ENCODE assay signal across 19 cellular contexts in the genomic region with DNA sequence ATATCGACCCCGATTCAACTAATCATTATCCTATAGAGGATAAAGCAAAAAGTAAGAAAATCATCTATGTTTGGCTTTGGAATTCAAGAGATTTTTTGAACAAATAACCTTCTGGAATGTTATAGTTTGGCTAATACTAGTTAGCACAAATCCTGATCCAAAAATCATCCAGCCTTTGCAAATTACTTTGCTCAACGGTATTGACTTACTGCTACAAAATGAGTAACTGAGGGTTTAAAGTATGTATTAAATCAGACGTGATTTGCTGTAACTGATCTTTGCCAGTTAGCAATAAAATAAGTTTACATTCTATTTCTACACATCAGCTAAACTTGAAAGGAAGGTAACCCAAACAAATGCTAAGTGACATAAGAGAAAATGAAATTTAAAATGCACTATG. TPM values are rescaled to one million over a fixed set of nuclear protein-coding genes. Genes with fewer than 3 reads are reported as not detected.
DNase-seq lines count a peak whose midpoint lies in the region; ATAC-seq and TF ChIP-seq lines count a peak whose summit lies in the region.
"Had no signal": no experiment of that assay in that cellular context is flagged by ENCODE, and none has a peak within 500 bp of the region (broad histone marks: within the 10 kb centered on the region; RNA-seq: fewer than 3 reads in every experiment).

No MANE protein-coding gene starts in this region.

- H3K27ac ChIP-seq in CD4-positive, CD25-positive, alpha-beta regulatory T cell (ENCODE audit: insufficient read depth, low read length, poor library complexity, severe bottlenecking): no peak overlapping the region
- H3K27ac ChIP-seq in HEK293 (ENCODE audit: extremely low read depth, low read depth, low read length) (no peak overlapping the region), SK-N-SH (ENCODE audit: low read depth in 2 of 2, low read length in 1 of 2) (no peak overlapping the region)

- peaks cover 98% of the 10 kb centered on the region for H4K20me1 ChIP-seq in SK-N-SH (ENCODE audit: insufficient read depth)

- no peak for TF ChIP-seq RAD21 in SK-N-SH (IDR thresholded peaks at IDR 0.05; ENCODE audit: low read length)

- TF ChIP-seq CTCF in HEK293 (tag by site-specific recombination; IDR thresholded peaks at IDR 0.05) (no peak), chondrocyte (IDR thresholded peaks at IDR 0.05) (no peak), osteocyte (IDR thresholded peaks at IDR 0.05) (no peak), type B pancreatic cell (conservative IDR thresholded peaks at IDR 0.05) (no peak), SK-N-SH (IDR thresholded peaks at IDR 0.05) (no peak)

- peaks cover 13% of the 10 kb centered on the region for H3F3A ChIP-seq in SK-N-SH (replicated peaks; ENCODE audit: insufficient read depth)

- H3K4me1 ChIP-seq in CD4-positive, CD25-positive, alpha-beta regulatory T cell (ENCODE audit: control insufficient read depth, insufficient read depth, low read length, poor library complexity, severe bottlenecking): peaks cover 54% of the 10 kb centered on the region
- H3K4me1 ChIP-seq in HEK293 (ENCODE audit: control insufficient read depth, insufficient read depth, low read length): peaks cover 54% of the 10 kb centered on the region
- H3K4me1 ChIP-seq in SK-N-SH (ENCODE audit: control insufficient read depth in 1 of 2, insufficient read depth in 2 of 2, low read depth in 1 of 2, low read length in 1 of 2): peaks cover 20 to 21% of the 10 kb centered on the region in 2 experiments; a peak in 3 of 4 replicates

- ATAC-seq in CD4-positive, CD25-positive, alpha-beta regulatory T cell (ENCODE audit: low read depth in 2 of 2): no peak
- no peak for ATAC-seq in HG03565 (IDR thresholded peaks at IDR 0.05; ENCODE audit: unreplicated experiment)
- ATAC-seq: K562 had no signal

- WGBS in SK-N-SH (ENCODE audit: low lambda C conversion rate): 91% methylated on average over 4 of the region's 4 CpGs

- no peak overlapping the region for H3K4me3 ChIP-seq in CD4-positive, CD25-positive, alpha-beta regulatory T cell (ENCODE audit: low read depth, low read length)
- no peak overlapping the region for H3K4me3 ChIP-seq in HEK293 (ENCODE audit: low read depth, low read length)
- no peak overlapping the region for H3K4me3 ChIP-seq in SK-N-SH (ENCODE audit: low read depth in 2 of 2, low read length in 1 of 2)
- H3K4me3 ChIP-seq: HAP-1, K562 had no signal

- CTCF ChIA-PET in HEK293 (lab: Yijun Ruan, JAX) (interaction anchor here (1.1 to 2.4 kb wide), 2 partner anchors 51 to 1338 kb away, joined by 5 to 8 read pairs; no protein-coding TSS in a partner anchor), SK-N-SH (lab: Yijun Ruan, JAX) (interaction anchor here (1.0 to 1.8 kb wide), 3 partner anchors 12 to 647 kb away, joined by 3 to 4 read pairs (median 3); no protein-coding TSS in a partner anchor)

- peaks cover 25 to 82% (median 62%) of the 10 kb centered on the region in 4 donors for H3K4me1 Mint-ChIP-seq in CD4-positive, CD25-positive, alpha-beta regulatory T cell
- peaks cover 67% of the 10 kb centered on the region for H3K4me1 Mint-ChIP-seq in chondrocyte (ENCODE audit: low read depth)
- peaks cover 56% of the 10 kb centered on the region for H3K4me1 Mint-ChIP-seq in osteocyte (ENCODE audit: unreplicated experiment)
- H3K4me1 Mint-ChIP-seq in type B pancreatic cell (ENCODE audit: unreplicated experiment): peaks cover 37% of the 10 kb centered on the region

- POLR2A ChIA-PET in HEK293 (lab: Yijun Ruan, JAX) (interaction anchor here (0.9 kb wide), 1 partner anchor 20 kb away, joined by 5 read pairs; no protein-coding TSS in a partner anchor), SK-N-SH (lab: Yijun Ruan, JAX) (no interaction called here)

- H3K79me2 ChIP-seq in SK-N-SH (ENCODE audit: insufficient read depth): peaks cover 100% of the 10 kb centered on the region

- H3K27ac Mint-ChIP-seq in CD4-positive, CD25-positive, alpha-beta regulatory T cell: no peak overlapping the region
- H3K27ac Mint-ChIP-seq in chondrocyte (ENCODE audit: unreplicated experiment) (peak overlapping the region; percentile 82), osteocyte (ENCODE audit: unreplicated experiment) (peak overlapping the region; percentile 11), type B pancreatic cell (no peak overlapping the region)

- no peak for DNase-seq in CD4-positive, CD25-positive, alpha-beta regulatory T cell
- DNase-seq in chondrocyte (ENCODE audit: low spot score): no peak
- no peak for DNase-seq in osteocyte (ENCODE audit: extremely low spot score, unreplicated experiment)
- no peak for DNase-seq in type B pancreatic cell (ENCODE audit: extremely low spot score, unreplicated experiment)
- DNase-seq in SK-N-SH: no peak
- no peak for DNase-seq in retina
- DNase-seq: AML-193; Calu3; MV-4-11; NCI-H1417; NCI-H187 treated with DMSO at 0.1 percent for 48 hours; NCI-H2171; NCI-H446; NK-92 treated with Interleukin-12 subunit alpha and Interleukin-12 subunit beta, amount 100 ng/mL, for 24 hours; SIG-M5 had no signal

- H2AFZ ChIP-seq in SK-N-SH (ENCODE audit: low read depth): no peak overlapping the region

- peaks cover 23% of the 10 kb centered on the region for H3K36me3 Mint-ChIP-seq in CD4-positive, CD25-positive, alpha-beta regulatory T cell
- peaks cover 4% of the 10 kb centered on the region for H3K36me3 Mint-ChIP-seq in chondrocyte (ENCODE audit: low read depth)
- H3K36me3 Mint-ChIP-seq in osteocyte (ENCODE audit: unreplicated experiment): peaks cover 24% of the 10 kb centered on the region
- peaks cover 16% of the 10 kb centered on the region for H3K36me3 Mint-ChIP-seq in type B pancreatic cell

- no peaks in the 10 kb centered on the region for H3K9me2 ChIP-seq in SK-N-SH

- no peak overlapping the region for H3K9ac ChIP-seq in SK-N-SH

- TF ChIP-seq EP300 in SK-N-SH (IDR thresholded peaks at IDR 0.05; ENCODE audit: borderline replicate concordance in 1 of 2, low read depth in 1 of 2, low read length in 1 of 2): no peak

- H3K27me3 Mint-ChIP-seq in CD4-positive, CD25-positive, alpha-beta regulatory T cell: no peaks in the 10 kb centered on the region
- no peaks in the 10 kb centered on the region for H3K27me3 Mint-ChIP-seq in chondrocyte (ENCODE audit: low read depth)
- H3K27me3 Mint-ChIP-seq in osteocyte (ENCODE audit: unreplicated experiment): no peaks in the 10 kb centered on the region
- no peaks in the 10 kb centered on the region for H3K27me3 Mint-ChIP-seq in type B pancreatic cell

- H3K36me3 ChIP-seq in CD4-positive, CD25-positive, alpha-beta regulatory T cell (ENCODE audit: control insufficient read depth, insufficient read depth, low read length): peaks cover 34% of the 10 kb centered on the region
- peaks cover 40 to 55% of the 10 kb centered on the region in 2 experiments for H3K36me3 ChIP-seq in HEK293 (ENCODE audit: control insufficient read depth in 2 of 2, insufficient read depth in 1 of 2, low read length in 2 of 2)
- peaks cover 53 to 68% of the 10 kb centered on the region in 2 experiments for H3K36me3 ChIP-seq in SK-N-SH (replicated peaks in 1 of 2; ENCODE audit: control insufficient read depth in 1 of 2, insufficient read depth in 2 of 2, low read length in 1 of 2)

- no peaks in the 10 kb centered on the region for H3K9me3 Mint-ChIP-seq in CD4-positive, CD25-positive, alpha-beta regulatory T cell
- H3K9me3 Mint-ChIP-seq in chondrocyte (ENCODE audit: low read depth): no peaks in the 10 kb centered on the region
- H3K9me3 Mint-ChIP-seq in osteocyte (ENCODE audit: unreplicated experiment): no peaks in the 10 kb centered on the region
- H3K9me3 Mint-ChIP-seq in type B pancreatic cell: no peaks in the 10 kb centered on the region

- no peaks in the 10 kb centered on the region for H3K9me3 ChIP-seq in CD4-positive, CD25-positive, alpha-beta regulatory T cell (ENCODE audit: control insufficient read depth in 2 of 2, low read length in 2 of 2)
- H3K9me3 ChIP-seq in HEK293 (ENCODE audit: control insufficient read depth, insufficient read depth, low read depth, low read length) (no peaks in the 10 kb centered on the region), SK-N-SH (no peaks in the 10 kb centered on the region)
- H3K9me3 ChIP-seq: HAP-1 had no signal

- no peaks in the 10 kb centered on the region for H3K27me3 ChIP-seq in CD4-positive, CD25-positive, alpha-beta regulatory T cell (ENCODE audit: control insufficient read depth, insufficient read depth, low read length)
- no peaks in the 10 kb centered on the region for H3K27me3 ChIP-seq in SK-N-SH (ENCODE audit: insufficient read depth)

- H3K4me3 Mint-ChIP-seq in CD4-positive, CD25-positive, alpha-beta regulatory T cell: peak overlapping the region; percentile 32 to 56 (median 36)
- no peak overlapping the region for H3K4me3 Mint-ChIP-seq in chondrocyte (ENCODE audit: unreplicated experiment)
- H3K4me3 Mint-ChIP-seq in osteocyte (ENCODE audit: unreplicated experiment): peak overlapping the region; percentile 23
- H3K4me3 Mint-ChIP-seq in type B pancreatic cell: no peak overlapping the region

- H3K4me2 ChIP-seq in SK-N-SH: no peak overlapping the region

TF ChIP-seq in HEK293, 187 proteins besides CTCF, POLR2A, EP300 and RAD21 (continues in another document):
- no peak for TF ChIP-seq ZNF529 (tag by site-specific recombination; IDR thresholded peaks at IDR 0.05; ENCODE audit: insufficient replicate concordance)

TF ChIP-seq in SK-N-SH, 30 proteins besides CTCF, POLR2A, EP300 and RAD21 (continues in another document):
- TF ChIP-seq TAF1 (IDR thresholded peaks at IDR 0.05; ENCODE audit: borderline replicate concordance, low read depth, low read length) (no peak), FOXM1 (IDR thresholded peaks at IDR 0.05; ENCODE audit: low read depth) (no peak), CHD2 (IDR thresholded peaks at IDR 0.05; ENCODE audit: low read length, partially characterized antibody) (no peak), SMC3 (IDR thresholded peaks at IDR 0.05; ENCODE audit: low read depth, low read length) (no peak)
- TF ChIP-seq, protein P1, sequence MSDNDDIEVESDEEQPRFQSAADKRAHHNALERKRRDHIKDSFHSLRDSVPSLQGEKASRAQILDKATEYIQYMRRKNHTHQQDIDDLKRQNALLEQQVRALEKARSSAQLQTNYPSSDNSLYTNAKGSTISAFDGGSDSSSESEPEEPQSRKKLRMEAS (IDR thresholded peaks at IDR 0.05; ENCODE audit: low read depth): no peak
- TF ChIP-seq, protein P2, sequence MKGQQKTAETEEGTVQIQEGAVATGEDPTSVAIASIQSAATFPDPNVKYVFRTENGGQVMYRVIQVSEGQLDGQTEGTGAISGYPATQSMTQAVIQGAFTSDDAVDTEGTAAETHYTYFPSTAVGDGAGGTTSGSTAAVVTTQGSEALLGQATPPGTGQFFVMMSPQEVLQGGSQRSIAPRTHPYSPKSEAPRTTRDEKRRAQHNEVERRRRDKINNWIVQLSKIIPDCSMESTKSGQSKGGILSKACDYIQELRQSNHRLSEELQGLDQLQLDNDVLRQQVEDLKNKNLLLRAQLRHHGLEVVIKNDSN (IDR thresholded peaks at IDR 0.05; ENCODE audit: borderline replicate concordance, low read depth): no peak

RNA-seq across cellular contexts. Expression of gene MED13, which starts 6.5 kb away (rescaled TPM):
- total RNA-seq in CD4-positive, CD25-positive, alpha-beta regulatory T cell: 107 TPM
- polyA plus RNA-seq in CD4-positive, CD25-positive, alpha-beta regulatory T cell: 1 to 10 TPM; 3.9 to 6.2 (median 5.2) TPM
- total RNA-seq in chondrocyte (53.0 to 60.9 TPM (median 54.8 TPM) in 3 replicates), osteocyte (69.7 and 78.7 TPM in 2 replicates), type B pancreatic cell (ENCODE audit: low replicate concordance) (56.6 and 57.1 TPM in 2 replicates)
- polyA plus RNA-seq in SK-N-SH (2012; rRNA removed): 6.3 and 9.2 TPM in 2 replicates
- 8.7 and 9.3 TPM in 2 replicates for polyA plus RNA-seq in SK-N-SH (2012; cell fraction: cytosol; rRNA removed)
- polyA plus RNA-seq in SK-N-SH (2012; cell fraction: nucleus; rRNA removed): 10.0 and 18.3 TPM in 2 replicates

Comparison
In these comparisons a context has a peak if more than half of its experiments do, and no peak if none do; other contexts are left out.
1. H3K27ac Mint-ChIP-seq: peak in chondrocyte (single experiment) and osteocyte (single experiment); none in CD4-positive, CD25-positive, alpha-beta regulatory T cell (0 of 3) and type B pancreatic cell (single experiment).
2. H3K4me3 Mint-ChIP-seq: peak in CD4-positive, CD25-positive, alpha-beta regulatory T cell (4 of 4) and osteocyte (single experiment); none in chondrocyte (single experiment) and type B pancreatic cell (single experiment).